Comparison of ENCODE assay signal across 11 cellular contexts in genomic region chr5:141783599-141784296, GRCh38.
A peak's percentile ranks its signal among the peaks of the same experiment; 100 is the strongest.
DNase-seq lines count a peak whose midpoint lies in the region; ATAC-seq and TF ChIP-seq lines count a peak whose summit lies in the region.
"Had no signal": no experiment of that assay in that cellular context is flagged by ENCODE, and none has a peak within 500 bp of the region (broad histone marks: within the 10 kb centered on the region; RNA-seq: fewer than 3 reads in every experiment).

No MANE protein-coding gene starts in this region.

- no peak overlapping the region for H2BK5ac ChIP-seq in mesenchymal stem cell (ENCODE audit: low read depth, low read length, poor library complexity, severe bottlenecking)

- H2BK15ac ChIP-seq in mesenchymal stem cell (ENCODE audit: low read depth, poor library complexity, severe bottlenecking), result no peak overlapping the region

- ATAC-seq in DND-41 (ENCODE audit: insufficient read depth, low read depth) (peak; percentile 33; the same call in 1 of the 3 replicates), HG03135 (IDR thresholded peaks at IDR 0.05; ENCODE audit: unreplicated experiment) (no peak), GM21528 (IDR thresholded peaks at IDR 0.05; ENCODE audit: low FRiP score, unreplicated experiment) (no peak), HG03565 (IDR thresholded peaks at IDR 0.05; ENCODE audit: unreplicated experiment) (no peak)

- no peak overlapping the region for H4K8ac ChIP-seq in mesenchymal stem cell (ENCODE audit: low read length)

- CTCF ChIA-PET in mammary epithelial cell (lab: Charles Lee; ENCODE audit: low non-redundant PET), result no interaction called here

- H3K36me3 ChIP-seq in DND-41 (ENCODE audit: insufficient read depth, low read length) (no peaks in the 10 kb centered on the region), mammary epithelial cell (ENCODE audit: insufficient read depth, low read length) (no peaks in the 10 kb centered on the region), mesenchymal stem cell (ENCODE audit: control insufficient read depth in 1 of 2, insufficient read depth in 2 of 2, low read depth in 1 of 2, low read length in 2 of 2) (no peaks in the 10 kb centered on the region)

- in situ Hi-C loops in mammary epithelial cell (cut with MboI; ENCODE audit: low sequenced_read_pairs in 2 of 2), result no loop called here

- no peaks in the 10 kb centered on the region for H3K79me1 ChIP-seq in mesenchymal stem cell (replicated peaks; ENCODE audit: low read length, poor library complexity, severe bottlenecking)

- no peak overlapping the region for H3K23ac ChIP-seq in mesenchymal stem cell (ENCODE audit: low read length in 2 of 2)

- H2AFZ ChIP-seq in DND-41 (ENCODE audit: low read depth, low read length) (no peak overlapping the region), mammary epithelial cell (ENCODE audit: low read depth, low read length) (no peak overlapping the region), mesenchymal stem cell (ENCODE audit: low read depth, low read length) (no peak overlapping the region)

- no peak overlapping the region for H3K9ac ChIP-seq in DND-41 (ENCODE audit: low read depth, low read length)
- H3K9ac ChIP-seq in mammary epithelial cell (ENCODE audit: insufficient read depth, low read length), result no peak overlapping the region
- no peak overlapping the region for H3K9ac ChIP-seq in mesenchymal stem cell (ENCODE audit: low read length)

- H2BK120ac ChIP-seq in mesenchymal stem cell (ENCODE audit: low read depth, low read length), result no peak overlapping the region

- H4K91ac ChIP-seq in mesenchymal stem cell (ENCODE audit: low read length), result no peak overlapping the region

- DNase-seq in DND-41 (no peak), NCI-H2171 (lab: John Stamatoyannopoulos, UW) (peak; percentile 23), mammary epithelial cell (peak; percentile 67), neural crest cell (ENCODE audit: low read depth, low spot score) (no peak), mesenchymal stem cell (no peak)
- DNase-seq: activated naive CD8-positive, alpha-beta T cell treated with anti-CD3 and anti-CD28 coated beads for 36 hours; DMS153; effector memory CD4-positive, alpha-beta T cell had no signal

- TF ChIP-seq CTCF in DND-41 (IDR thresholded peaks at IDR 0.05; ENCODE audit: borderline replicate concordance, extremely low read depth, low read length, poor library complexity, severe bottlenecking) (no peak), mammary epithelial cell (conservative IDR thresholded peaks at IDR 0.05 in 1 of 2, IDR thresholded peaks at IDR 0.05 in 1 of 2; ENCODE audit: extremely low read depth in 1 of 2, insufficient read depth in 1 of 2, low read depth in 1 of 2, low read length in 2 of 2) (no peak), neural crest cell (conservative IDR thresholded peaks at IDR 0.05) (no peak)

- H3K27ac ChIP-seq in DND-41 (ENCODE audit: low read length), result no peak overlapping the region
- no peak overlapping the region for H3K27ac ChIP-seq in mammary epithelial cell (ENCODE audit: insufficient read depth, low read depth, low read length)
- H3K27ac ChIP-seq in mesenchymal stem cell (ENCODE audit: low read length, poor library complexity, severe bottlenecking), result no peak overlapping the region

- WGBS in mammary epithelial cell (ENCODE audit: low coverage, missing lambda C conversion rate), result 81% methylated on average over 6 of the region's 10 CpGs
- WGBS in mesenchymal stem cell, result 46% methylated on average over 10 of the region's 10 CpGs

- H3K36me3 Mint-ChIP-seq in neural crest cell (ENCODE audit: low read depth), result no peaks in the 10 kb centered on the region
- H3K36me3 Mint-ChIP-seq: activated naive CD8-positive, alpha-beta T cell treated with anti-CD3 and anti-CD28 coated beads for 36 hours had no signal

- H3K4me1 ChIP-seq in DND-41 (ENCODE audit: insufficient read depth, low read length) (no peaks in the 10 kb centered on the region), mammary epithelial cell (ENCODE audit: insufficient read depth, low read length) (peaks cover 15% of the 10 kb centered on the region), mesenchymal stem cell (ENCODE audit: control insufficient read depth, insufficient read depth, low read depth, low read length) (peaks cover 30% of the 10 kb centered on the region)

- H3K79me2 ChIP-seq in DND-41 (ENCODE audit: insufficient read depth, low read length) (no peaks in the 10 kb centered on the region), mammary epithelial cell (ENCODE audit: insufficient read depth, low read length) (no peaks in the 10 kb centered on the region)

- no peak overlapping the region for H2AK5ac ChIP-seq in mesenchymal stem cell (ENCODE audit: low read length, severe bottlenecking)

- H3K4me3 ChIP-seq in DND-41 (ENCODE audit: low read depth in 1 of 2, low read length in 2 of 2), result no peak overlapping the region
- H3K4me3 ChIP-seq in mammary epithelial cell (replicated peaks in 1 of 3; ENCODE audit: insufficient read depth in 1 of 3, low read depth in 2 of 3, low read length in 3 of 3), result no peak overlapping the region
- H3K4me3 ChIP-seq in mesenchymal stem cell (ENCODE audit: insufficient read depth in 1 of 2, low read depth in 1 of 2, low read length in 2 of 2), result no peak overlapping the region

- H2BK12ac ChIP-seq in mesenchymal stem cell (ENCODE audit: low read length in 2 of 2), result no peak overlapping the region

- intact Hi-C loops in mammary epithelial cell (cut with micrococcal nuclease), result no loop called here

- no peak overlapping the region for H3K4me2 ChIP-seq in DND-41 (ENCODE audit: insufficient read depth, low read length)
- H3K4me2 ChIP-seq in mammary epithelial cell (ENCODE audit: insufficient read depth, low read depth, low read length), result no peak overlapping the region
- no peak overlapping the region for H3K4me2 ChIP-seq in mesenchymal stem cell (ENCODE audit: low read length, poor library complexity, severe bottlenecking)

- H3K9me3 Mint-ChIP-seq in neural crest cell, result no peaks in the 10 kb centered on the region
- H3K9me3 Mint-ChIP-seq: activated naive CD8-positive, alpha-beta T cell treated with anti-CD3 and anti-CD28 coated beads for 36 hours had no signal

- H4K20me1 ChIP-seq in DND-41 (ENCODE audit: insufficient read depth, low read length), result peaks cover 7% of the 10 kb centered on the region; the same call in 1 of the 2 replicates
- no peaks in the 10 kb centered on the region for H4K20me1 ChIP-seq in mammary epithelial cell (ENCODE audit: insufficient read depth, low read length)

- no peaks in the 10 kb centered on the region for H3K27me3 Mint-ChIP-seq in neural crest cell (ENCODE audit: low read depth)

- H3K14ac ChIP-seq in mesenchymal stem cell (ENCODE audit: low read length in 2 of 2), result peak overlapping the region in 1 of 2 experiments; percentile 1

- no TSS peak for BruUV-seq in mammary epithelial cell (replicated peaks; lab: Mats Ljungman, UMichigan)

- no peak overlapping the region for H3K4me3 Mint-ChIP-seq in neural crest cell
- H3K4me3 Mint-ChIP-seq: activated naive CD8-positive, alpha-beta T cell treated with anti-CD3 and anti-CD28 coated beads for 36 hours had no signal

- peaks cover 10% of the 10 kb centered on the region for H3K4me1 Mint-ChIP-seq in neural crest cell

- dilution Hi-C loops in mammary epithelial cell (cut with HindIII; ENCODE audit: low sequenced_read_pairs), result no loop called here

- no peak overlapping the region for H3K18ac ChIP-seq in mesenchymal stem cell (ENCODE audit: low read depth in 1 of 2, low read length in 2 of 2)

- H3K27me3 ChIP-seq in DND-41 (ENCODE audit: insufficient read depth, low read length, poor library complexity), result peaks cover 9% of the 10 kb centered on the region
- no peaks in the 10 kb centered on the region for H3K27me3 ChIP-seq in mammary epithelial cell (ENCODE audit: insufficient read depth, low read length)
- H3K27me3 ChIP-seq in mesenchymal stem cell (ENCODE audit: control insufficient read depth in 1 of 2, insufficient read depth in 1 of 2, low read length in 2 of 2), result peaks cover 37 to 49% of the 10 kb centered on the region in 2 experiments

- H3K9me3 ChIP-seq in DND-41 (ENCODE audit: insufficient read depth, low read length, severe bottlenecking) (no peaks in the 10 kb centered on the region), mammary epithelial cell (replicated peaks; ENCODE audit: insufficient read depth, low read length) (no peaks in the 10 kb centered on the region), mesenchymal stem cell (ENCODE audit: control insufficient read depth, low read length) (no peaks in the 10 kb centered on the region)

- H3K4ac ChIP-seq in mesenchymal stem cell (ENCODE audit: low read depth in 1 of 2, low read length in 2 of 2), result no peak overlapping the region

- H3K27ac Mint-ChIP-seq in neural crest cell (ENCODE audit: unreplicated experiment), result peak overlapping the region; percentile 90
- H3K27ac Mint-ChIP-seq: activated naive CD8-positive, alpha-beta T cell treated with anti-CD3 and anti-CD28 coated beads for 36 hours had no signal

Comparison
In these comparisons a context has a peak if more than half of its experiments do, and no peak if none do; other contexts are left out.
1. DNase-seq: peak in NCI-H2171 (single experiment) and mammary epithelial cell (single experiment); none in DND-41 (single experiment), neural crest cell (single experiment) and mesenchymal stem cell (single experiment).